In the genomic region with DNA sequence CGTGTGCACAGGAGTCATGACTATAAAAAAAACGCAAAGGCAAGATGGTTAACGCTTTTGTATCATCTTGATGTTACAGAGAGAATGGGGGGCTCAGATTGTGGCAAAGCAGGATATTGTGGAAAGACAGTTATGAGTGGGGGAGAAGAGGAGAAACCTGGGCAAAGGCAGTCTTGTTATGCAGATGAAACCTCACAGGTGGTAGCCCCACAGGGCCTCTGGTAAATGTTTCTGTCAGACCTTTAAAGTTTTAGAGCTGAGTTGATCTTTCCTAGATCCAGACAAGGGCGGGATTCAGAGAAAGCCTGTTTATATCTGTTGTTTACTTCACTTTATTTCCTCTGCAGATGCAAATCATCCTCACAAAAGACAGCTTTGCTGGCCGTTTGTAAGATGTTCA, we compare ENCODE assay signal across 20 cellular contexts. TPM values are rescaled to one million over a fixed set of nuclear protein-coding genes. Genes with fewer than 3 reads are reported as not detected.
A peak's percentile ranks its signal among the peaks of the same experiment; 100 is the strongest.
DNase-seq lines count a peak whose midpoint lies in the region; ATAC-seq and TF ChIP-seq lines count a peak whose summit lies in the region.
"Had no signal": no experiment of that assay in that cellular context is flagged by ENCODE, and none has a peak within 500 bp of the region (broad histone marks: within the 10 kb centered on the region; RNA-seq: fewer than 3 reads in every experiment).

No MANE protein-coding gene starts in this region.

- peaks cover 5 to 45% (median 20%) of the 10 kb centered on the region in 11 donors for H3K9me3 Mint-ChIP-seq in naive thymus-derived CD4-positive, alpha-beta T cell
- peaks cover 8% of the 10 kb centered on the region for H3K9me3 Mint-ChIP-seq in activated CD4-positive, alpha-beta T cell treated with anti-CD3 and anti-CD28 coated beads, Interleukin-2, amount 10 ng/mL, durations not matched to agents 24 days and 14 days

- peaks cover 21% of the 10 kb centered on the region for H3K9me3 ChIP-seq in HUES64 (ENCODE audit: insufficient read depth, low read depth, low read length)
- H3K9me3 ChIP-seq in naive thymus-derived CD4-positive, alpha-beta T cell (ENCODE audit: control insufficient read depth in 2 of 3, low read length in 3 of 3): no peaks in the 10 kb centered on the region
- H3K9me3 ChIP-seq: MG63, SJSA1 had no signal

- H3K4me3 Mint-ChIP-seq in naive thymus-derived CD4-positive, alpha-beta T cell: no peak overlapping the region
- no peak overlapping the region for H3K4me3 Mint-ChIP-seq in activated CD4-positive, alpha-beta T cell treated with anti-CD3 and anti-CD28 coated beads, Interleukin-2, amount 10 ng/mL, durations not matched to agents 24 days and 14 days
- H3K4me3 Mint-ChIP-seq: B cell, IgD-negative memory B cell had no signal

- ATAC-seq in HG03045 (IDR thresholded peaks at IDR 0.05; ENCODE audit: unreplicated experiment): no peak
- ATAC-seq in naive thymus-derived CD4-positive, alpha-beta T cell: no peak

- no peak overlapping the region for H3K27ac Mint-ChIP-seq in naive thymus-derived CD4-positive, alpha-beta T cell
- H3K27ac Mint-ChIP-seq in activated CD4-positive, alpha-beta T cell treated with anti-CD3 and anti-CD28 coated beads, Interleukin-2, amount 10 ng/mL, durations not matched to agents 24 days and 14 days: no peak overlapping the region
- H3K27ac Mint-ChIP-seq: B cell had no signal

- CTCF ChIA-PET in naive thymus-derived CD4-positive, alpha-beta T cell (lab: Charles Lee): no interaction called here

- H3K27me3 ChIP-seq in HUES64 (ENCODE audit: insufficient read depth, low read length): no peaks in the 10 kb centered on the region
- H3K27me3 ChIP-seq in naive thymus-derived CD4-positive, alpha-beta T cell (ENCODE audit: control insufficient read depth in 2 of 2, insufficient read depth in 2 of 2, low read length in 2 of 2): no peaks in the 10 kb centered on the region
- H3K27me3 ChIP-seq: MG63, SJSA1 had no signal

- H3K4me1 Mint-ChIP-seq in naive thymus-derived CD4-positive, alpha-beta T cell: peaks cover 0 to 11% (median 0%) of the 10 kb centered on the region in 7 donors
- peaks cover 2% of the 10 kb centered on the region for H3K4me1 Mint-ChIP-seq in activated CD4-positive, alpha-beta T cell treated with anti-CD3 and anti-CD28 coated beads, Interleukin-2, amount 10 ng/mL, durations not matched to agents 24 days and 14 days
- H3K4me1 Mint-ChIP-seq: B cell had no signal

- H3K36me3 Mint-ChIP-seq in naive thymus-derived CD4-positive, alpha-beta T cell: peaks cover 26 to 78% (median 72%) of the 10 kb centered on the region in 5 donors
- peaks cover 40% of the 10 kb centered on the region for H3K36me3 Mint-ChIP-seq in activated CD4-positive, alpha-beta T cell treated with anti-CD3 and anti-CD28 coated beads, Interleukin-2, amount 10 ng/mL, durations not matched to agents 24 days and 14 days (ENCODE audit: low read depth)

- TF ChIP-seq CTCF in fibroblast of villous mesenchyme (IDR thresholded peaks at IDR 0.05; ENCODE audit: insufficient read depth, low read depth, low read length): no peak
- TF ChIP-seq CTCF in GM10266 (IDR thresholded peaks at IDR 0.05; ENCODE audit: control insufficient read depth, insufficient read depth, low read depth, missing control alignments): no peak

- POLR2A ChIA-PET in naive thymus-derived CD4-positive, alpha-beta T cell (lab: Charles Lee): no interaction called here

- peaks cover 12% of the 10 kb centered on the region for H3K36me3 ChIP-seq in HUES64 (ENCODE audit: insufficient read depth, low read length)
- H3K36me3 ChIP-seq in naive thymus-derived CD4-positive, alpha-beta T cell (ENCODE audit: control insufficient read depth in 2 of 3, insufficient read depth in 3 of 3, low read length in 3 of 3): peaks cover 0 to 6% (median 0%) of the 10 kb centered on the region in 3 experiments
- H3K36me3 ChIP-seq: MG63 had no signal

- H3K4me1 ChIP-seq in HUES64 (ENCODE audit: insufficient read depth, low read length): peaks cover 23% of the 10 kb centered on the region
- H3K4me1 ChIP-seq in naive thymus-derived CD4-positive, alpha-beta T cell (ENCODE audit: control insufficient read depth in 2 of 2, insufficient read depth in 2 of 2, low read length in 2 of 2): no peaks in the 10 kb centered on the region
- H3K4me1 ChIP-seq: SJSA1 had no signal

- peak overlapping the region; percentile 24 for H3K4me3 ChIP-seq in HUES64 (ENCODE audit: low read length)
- no peak overlapping the region for H3K4me3 ChIP-seq in fibroblast of villous mesenchyme (ENCODE audit: low read depth, low read length)
- no peak overlapping the region for H3K4me3 ChIP-seq in naive thymus-derived CD4-positive, alpha-beta T cell (ENCODE audit: low read length)
- H3K4me3 ChIP-seq: MG63, SJSA1 had no signal

- no peaks in the 10 kb centered on the region for H3K27me3 Mint-ChIP-seq in naive thymus-derived CD4-positive, alpha-beta T cell
- no peaks in the 10 kb centered on the region for H3K27me3 Mint-ChIP-seq in activated CD4-positive, alpha-beta T cell treated with anti-CD3 and anti-CD28 coated beads, Interleukin-2, amount 10 ng/mL, durations not matched to agents 24 days and 14 days
- H3K27me3 Mint-ChIP-seq: B cell, IgD-negative memory B cell had no signal

- DNase-seq in ELF-1 (ENCODE audit: low read depth, low spot score): peak; percentile 49
- peak; percentile 18 for DNase-seq in fibroblast of villous mesenchyme (ENCODE audit: low read depth)
- DNase-seq in iPS-NIHi7 (ENCODE audit: extremely low spot score): peak; percentile 54
- no peak for DNase-seq in naive thymus-derived CD4-positive, alpha-beta T cell
- no peak for DNase-seq in activated CD4-positive, alpha-beta T cell treated with anti-CD3 and anti-CD28 coated beads, Interleukin-2, amount 10 ng/mL, durations not matched to agents 24 days and 14 days
- DNase-seq in GM10266 (ENCODE audit: extremely low spot score): no peak
- DNase-seq: DMS79 treated with DMSO at 0.1 percent for 48 hours, HCEC 1CT, Karpas-422, MG63, NCI-H1048, NCI-H1436, NCI-H1930, NCI-H345, NCI-H524 treated with DMSO at 0.1 percent for 48 hours had no signal

- 8% methylated on average over 4 of the region's 5 CpGs for WGBS in HUES64

- H3K9ac ChIP-seq in HUES64 (ENCODE audit: low read depth, low read length): peak overlapping the region; percentile 22; the same call in 1 of the 2 replicates

- intact Hi-C loops in naive thymus-derived CD4-positive, alpha-beta T cell (cut with micrococcal nuclease): no loop called here
- intact Hi-C loops in activated CD4-positive, alpha-beta T cell treated with anti-CD3 and anti-CD28 coated beads, Interleukin-2, amount 10 ng/mL, durations not matched to agents 24 days and 14 days (cut with micrococcal nuclease): no loop called here

- H3K27ac ChIP-seq in HUES64 (ENCODE audit: low read depth, low read length): peak overlapping the region; percentile 88
- H3K27ac ChIP-seq in naive thymus-derived CD4-positive, alpha-beta T cell (ENCODE audit: low read depth, low read length): no peak overlapping the region
- H3K27ac ChIP-seq: SJSA1 had no signal

RNA-seq across cellular contexts. Expression of gene C9orf85, which starts 55.2 kb away (rescaled TPM):
- 15.4 TPM for polyA plus RNA-seq in HUES64 (2013, experiment 1 of 2)
- 13.4 TPM for polyA plus RNA-seq in HUES64 (2013, experiment 2 of 2)
- total RNA-seq in fibroblast of villous mesenchyme: 9.7 and 16.4 TPM in 2 replicates
- 10 to 100 TPM in 1 of 5 experiments, 1 to 10 TPM in 4; 4.8 to 10.3 (median 8.6) TPM for total RNA-seq in naive thymus-derived CD4-positive, alpha-beta T cell
- polyA plus RNA-seq in naive thymus-derived CD4-positive, alpha-beta T cell: 10 to 100 TPM; 11.6 to 13.9 TPM
- total RNA-seq in activated CD4-positive, alpha-beta T cell treated with anti-CD3 and anti-CD28 coated beads, Interleukin-2, amount 10 ng/mL, durations not matched to agents 24 days and 14 days: 9.4 and 11.6 TPM in 2 replicates

RNA-seq across cellular contexts. Expression of gene ABHD17B, which starts 55.6 kb away (rescaled TPM):
- polyA plus RNA-seq in HUES64 (2013, experiment 1 of 2): 58.7 TPM
- polyA plus RNA-seq in HUES64 (2013, experiment 2 of 2): 57.7 TPM
- 24.5 and 27.2 TPM in 2 replicates for total RNA-seq in fibroblast of villous mesenchyme
- total RNA-seq in naive thymus-derived CD4-positive, alpha-beta T cell: 10 to 100 TPM in 4 of 5 experiments, 1 to 10 TPM in 1; 9.9 to 24.5 (median 18.7) TPM
- polyA plus RNA-seq in naive thymus-derived CD4-positive, alpha-beta T cell: 10 to 100 TPM; 23.6 to 26.1 TPM
- total RNA-seq in activated CD4-positive, alpha-beta T cell treated with anti-CD3 and anti-CD28 coated beads, Interleukin-2, amount 10 ng/mL, durations not matched to agents 24 days and 14 days: 18.3 and 19.7 TPM in 2 replicates

Comparison
In these comparisons a context has a peak if more than half of its experiments do, and no peak if none do; other contexts are left out.
1. DNase-seq: peak in ELF-1 (single experiment), fibroblast of villous mesenchyme (single experiment) and iPS-NIHi7 (single experiment); none in naive thymus-derived CD4-positive, alpha-beta T cell (0 of 9), activated CD4-positive, alpha-beta T cell treated with anti-CD3 and anti-CD28 coated beads, Interleukin-2, amount 10 ng/mL, durations not matched to agents 24 days and 14 days (single experiment) and GM10266 (single experiment).